Comparison of ENCODE assay signal across 10 cellular contexts in genomic region chr3:102979682-102980378, GRCh38.
DNase-seq lines count a peak whose midpoint lies in the region; TF ChIP-seq lines count a peak whose summit lies in the region.
"Had no signal": no experiment of that assay in that cellular context is flagged by ENCODE, and none has a peak within 500 bp of the region (broad histone marks: within the 10 kb centered on the region; RNA-seq: fewer than 3 reads in every experiment).

No MANE protein-coding gene starts in this region.

- H3K4me3 Mint-ChIP-seq in endothelial cell (ENCODE audit: unreplicated experiment), result no peak overlapping the region

- in situ Hi-C loops in astrocyte of the cerebellum (cut with HindIII; ENCODE audit: low sequenced_read_pairs), result no loop called here

- H3K27ac ChIP-seq in hepatocyte (peak overlapping the region; percentile 51), smooth muscle cell (ENCODE audit: low read depth) (peak overlapping the region; percentile 18)

- no peaks in the 10 kb centered on the region for H3F3A ChIP-seq in smooth muscle cell (ENCODE audit: low read depth)

- H3K36me3 ChIP-seq in hepatocyte (replicated peaks; ENCODE audit: insufficient read depth, low read depth) (no peaks in the 10 kb centered on the region), smooth muscle cell (ENCODE audit: low read depth) (no peaks in the 10 kb centered on the region)

- H3K9me3 ChIP-seq in hepatocyte (ENCODE audit: low read depth), result no peaks in the 10 kb centered on the region
- H3K9me3 ChIP-seq in smooth muscle cell (replicated peaks; ENCODE audit: low read depth), result no peaks in the 10 kb centered on the region

- H3K27me3 Mint-ChIP-seq in endothelial cell (ENCODE audit: unreplicated experiment), result no peaks in the 10 kb centered on the region

- no peak overlapping the region for H2AFZ ChIP-seq in hepatocyte
- H2AFZ ChIP-seq in smooth muscle cell (ENCODE audit: low read depth), result no peak overlapping the region

- H3K4me2 ChIP-seq in hepatocyte, result peak overlapping the region; percentile 55
- no peak overlapping the region for H3K4me2 ChIP-seq in smooth muscle cell

- 45% methylated on average over 4 of the region's 4 CpGs for WGBS in hepatocyte (ENCODE audit: low lambda C conversion rate, missing lambda C conversion rate)
- 49% methylated on average over 4 of the region's 4 CpGs for WGBS in smooth muscle cell (ENCODE audit: low lambda C conversion rate)

- no peaks in the 10 kb centered on the region for H3K4me1 Mint-ChIP-seq in endothelial cell (ENCODE audit: unreplicated experiment)

- no peaks in the 10 kb centered on the region for H3K9me2 ChIP-seq in hepatocyte (replicated peaks; ENCODE audit: insufficient read depth)

- H3K4me1 ChIP-seq in hepatocyte (ENCODE audit: insufficient read depth) (peaks cover 4% of the 10 kb centered on the region), smooth muscle cell (ENCODE audit: low read depth) (no peaks in the 10 kb centered on the region)

- no peak overlapping the region for H3K9ac ChIP-seq in smooth muscle cell (ENCODE audit: low read depth)

- no peaks in the 10 kb centered on the region for H3K27me3 ChIP-seq in hepatocyte
- no peaks in the 10 kb centered on the region for H3K27me3 ChIP-seq in smooth muscle cell (ENCODE audit: low read depth)

- H3K4me3 ChIP-seq in astrocyte of the cerebellum (ENCODE audit: low read depth, low read length) (no peak overlapping the region), hepatocyte (no peak overlapping the region), smooth muscle cell (no peak overlapping the region)

- no peaks in the 10 kb centered on the region for H3K9me3 Mint-ChIP-seq in endothelial cell (ENCODE audit: unreplicated experiment)

- TF ChIP-seq CTCF in astrocyte of the cerebellum (IDR thresholded peaks at IDR 0.05; ENCODE audit: low read depth, low read length, missing control alignments), result no peak
- no peak for TF ChIP-seq CTCF in hepatocyte (IDR thresholded peaks at IDR 0.05; ENCODE audit: poor library complexity)
- no peak for TF ChIP-seq CTCF in smooth muscle cell (IDR thresholded peaks at IDR 0.05; ENCODE audit: borderline replicate concordance, insufficient read depth, poor library complexity, severe bottlenecking)
- TF ChIP-seq CTCF in endothelial cell (IDR thresholded peaks at IDR 0.05; ENCODE audit: unreplicated experiment), result no peak

- H3K27ac Mint-ChIP-seq in endothelial cell (ENCODE audit: unreplicated experiment), result no peak overlapping the region

- peak; percentile 93 for DNase-seq in H4 (ENCODE audit: low spot score)
- peak; percentile 99 for DNase-seq in astrocyte of the cerebellum (ENCODE audit: low read depth)
- peak; percentile 70 for DNase-seq in hepatocyte (ENCODE audit: low spot score)
- DNase-seq in smooth muscle cell (lab: John Stamatoyannopoulos, UW; ENCODE audit: unreplicated experiment), result no peak
- DNase-seq in endothelial cell (ENCODE audit: low spot score), result no peak
- no peak for DNase-seq in stimulated activated naive CD4-positive, alpha-beta T cell treated with Interleukin-2 at 50 U/mL for 16 hours (lab: John Stamatoyannopoulos, UW)
- DNase-seq in NCI-H2196 treated with DMSO at 0.1 percent for 48 hours (lab: John Stamatoyannopoulos, UW; ENCODE audit: unreplicated experiment), result no peak
- no peak for DNase-seq in NCI-H774 (lab: John Stamatoyannopoulos, UW)
- DNase-seq: activated naive CD4-positive, alpha-beta T cell treated with Interleukin-2 at 50 U/mL for 16 hours; T-helper 1 cell had no signal

- H4K20me1 ChIP-seq in hepatocyte (ENCODE audit: insufficient read depth, poor library complexity, severe bottlenecking), result no peaks in the 10 kb centered on the region
- H4K20me1 ChIP-seq in smooth muscle cell (ENCODE audit: low read depth), result no peaks in the 10 kb centered on the region

- no peaks in the 10 kb centered on the region for H3K36me3 Mint-ChIP-seq in endothelial cell (ENCODE audit: low read depth, unreplicated experiment)

- H3K79me2 ChIP-seq in hepatocyte, result no peaks in the 10 kb centered on the region
- H3K79me2 ChIP-seq in smooth muscle cell (ENCODE audit: low read depth), result no peaks in the 10 kb centered on the region

Comparison
In these comparisons a context has a peak if more than half of its experiments do, and no peak if none do; other contexts are left out.
1. DNase-seq: peak in H4 (single experiment), astrocyte of the cerebellum (single experiment) and hepatocyte (single experiment); none in smooth muscle cell (single experiment), endothelial cell (single experiment), stimulated activated naive CD4-positive, alpha-beta T cell treated with Interleukin-2 at 50 U/mL for 16 hours (single experiment), NCI-H2196 treated with DMSO at 0.1 percent for 48 hours (single experiment) and NCI-H774 (single experiment).